8 cellular contexts compared by ENCODE assay signal in the genomic region with DNA sequence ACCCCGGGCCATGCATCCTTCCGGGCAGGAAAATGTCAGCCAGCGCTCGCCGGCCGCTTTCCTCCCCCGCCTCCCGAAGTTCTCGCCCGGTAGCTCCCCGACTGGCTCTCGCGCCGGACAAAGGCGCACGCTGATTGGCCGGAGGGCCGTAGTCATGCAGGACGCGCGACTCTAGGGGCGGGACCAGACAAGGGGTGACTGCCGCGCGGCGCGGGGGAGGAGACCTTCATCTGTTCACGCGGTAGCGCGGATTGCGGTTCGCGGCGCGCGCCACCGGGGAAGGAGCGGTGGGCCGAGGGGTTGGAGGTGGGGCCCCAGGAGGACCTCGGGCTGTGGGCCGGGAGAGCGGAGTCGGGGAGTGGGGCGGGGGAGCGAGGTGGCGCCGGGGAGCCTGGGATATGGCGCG. TPM values are rescaled to one million over a fixed set of nuclear protein-coding genes. Genes with fewer than 3 reads are reported as not detected.
DNase-seq lines count a peak whose midpoint lies in the region; ATAC-seq and TF ChIP-seq lines count a peak whose summit lies in the region.

TSS of gene FLVCR1 (plus strand) at position 221 of the 406 bp plus-strand sequence. CDS start at position 399, 178 bp downstream.

- peak within 1 kb of the TSS; percentile 86 for H3K4me3 Mint-ChIP-seq in chondrocyte (ENCODE audit: unreplicated experiment)

- H3K36me3 Mint-ChIP-seq in chondrocyte (ENCODE audit: low read depth), result no peaks in the 10 kb centered on the region

- peak within 1 kb of the TSS; percentile 99 for H3K4me3 ChIP-seq in BJ (ENCODE audit: low read depth, low read length)
- H3K4me3 ChIP-seq in kidney epithelial cell (ENCODE audit: low read depth, low read length), result peak within 1 kb of the TSS; percentile 88

- peak; percentile 96 for ATAC-seq in HG03457 (IDR thresholded peaks at IDR 0.05; ENCODE audit: unreplicated experiment)

- no peak for TF ChIP-seq CTCF in BJ (IDR thresholded peaks at IDR 0.05; ENCODE audit: insufficient read depth, low read depth, low read length)
- TF ChIP-seq CTCF in chondrocyte (IDR thresholded peaks at IDR 0.05), result no peak
- no peak for TF ChIP-seq CTCF in kidney epithelial cell (IDR thresholded peaks at IDR 0.05; ENCODE audit: insufficient read depth, low read length, poor library complexity, severe bottlenecking)

- H3K36me3 ChIP-seq in BJ (ENCODE audit: control insufficient read depth, insufficient read depth, low read length), result peaks cover 1% of the 10 kb centered on the region; the same call in 1 of the 2 replicates
- no peaks in the 10 kb centered on the region for H3K36me3 ChIP-seq in kidney epithelial cell (ENCODE audit: control insufficient read depth, insufficient read depth, low read length)

- H3K27me3 Mint-ChIP-seq in chondrocyte (ENCODE audit: low read depth), result no peaks in the 10 kb centered on the region

- no peaks in the 10 kb centered on the region for H3K9me3 Mint-ChIP-seq in chondrocyte (ENCODE audit: low read depth)

- H3K4me1 Mint-ChIP-seq in chondrocyte (ENCODE audit: low read depth), result peaks cover 3% of the 10 kb centered on the region

- H3K27me3 ChIP-seq in BJ (ENCODE audit: control insufficient read depth, insufficient read depth, low read length), result no peaks in the 10 kb centered on the region
- H3K27me3 ChIP-seq in kidney epithelial cell (ENCODE audit: control insufficient read depth, insufficient read depth, low read length), result no peaks in the 10 kb centered on the region

- POLR2A ChIA-PET in BJ (lab: Charles Lee), result interaction anchor here (0.6 to 0.7 kb wide), 6 partner anchors 14 to 639 kb away, joined by 3 to 13 read pairs (median 4); no protein-coding TSS in a partner anchor

- H3K27ac Mint-ChIP-seq in chondrocyte (ENCODE audit: unreplicated experiment), result peak within 1 kb of the TSS; percentile 98

- peak; percentile 67 for DNase-seq in BJ (ENCODE audit: low read depth)
- peak; percentile 91 for DNase-seq in GM19240 (ENCODE audit: insufficient read length, low spot score)
- DNase-seq in NCI-H524 (lab: John Stamatoyannopoulos, UW), result peak; percentile 94 to 97
- peak; percentile 90 to 91 for DNase-seq in activated CD4-positive, alpha-beta T cell treated with anti-CD3 and anti-CD28 coated beads for 24 hours (ENCODE audit: low read depth in 2 of 2)
- DNase-seq in chondrocyte (ENCODE audit: low spot score), result peak; percentile 99
- DNase-seq in kidney epithelial cell (ENCODE audit: low read depth), result peak; percentile 86
- peak; percentile 98 for DNase-seq in stimulated activated CD4-positive, alpha-beta T cell treated with anti-CD3 and anti-CD28 coated beads, Interleukin-15, amount 100 ng/mL, for 24 hours

- CTCF ChIA-PET in BJ (lab: Yijun Ruan, JAX), result interaction anchor here (1.4 kb wide), 1 partner anchor 16 kb away, joined by 3 read pairs; no protein-coding TSS in a partner anchor

RNA-seq across cellular contexts. Expression of gene FLVCR1, which starts in this region (rescaled TPM):
- 0.88 and 1.4 TPM in 2 replicates for polyA plus RNA-seq in BJ (2011; rRNA removed)
- 2.6 and 4.3 TPM in 2 replicates for polyA minus RNA-seq in BJ (2011; rRNA and poly(A)+ RNA removed)
- total RNA-seq in chondrocyte (4.4 to 5.4 TPM (median 5.4 TPM) in 3 replicates), kidney epithelial cell (3.9 and 4.0 TPM in 2 replicates)

Comparison
In these comparisons a context has a peak if more than half of its experiments do, and no peak if none do; other contexts are left out.
1. Peak in every context shown above with its lines: DNase-seq, ATAC-seq and H3K4me3 ChIP-seq.